In the genomic region with DNA sequence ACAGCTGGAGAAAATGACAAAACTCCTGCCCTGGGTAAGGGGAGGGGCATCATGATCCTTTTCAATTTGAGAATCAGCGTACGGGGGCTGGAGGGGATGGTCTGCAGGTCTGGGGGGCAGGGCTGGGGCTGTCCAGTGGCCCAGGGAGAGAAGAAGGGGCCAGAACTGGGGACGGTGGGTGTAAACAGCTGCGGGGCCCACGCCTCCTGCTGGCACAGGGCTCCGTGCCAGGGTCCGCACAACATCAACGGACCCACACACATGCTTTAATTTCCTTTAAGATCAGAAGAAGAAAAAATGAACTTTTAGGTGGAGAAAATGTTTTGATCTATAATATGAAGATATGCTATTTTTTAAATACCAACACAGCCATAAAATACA, we compare ENCODE assay signal across 17 cellular contexts. TPM values are rescaled to one million over a fixed set of nuclear protein-coding genes. Genes with fewer than 3 reads are reported as not detected.
"Had no signal": no experiment of that assay in that cellular context is flagged by ENCODE, and none has a peak within 500 bp of the region (broad histone marks: within the 10 kb centered on the region; RNA-seq: fewer than 3 reads in every experiment).

No MANE protein-coding gene starts in this region.

- H3K9me3 ChIP-seq: adrenal gland, lower lobe of right lung, psoas muscle, right lobe of liver, SJSA1 had no signal

- H3K4me3 ChIP-seq: adrenal gland, lower lobe of right lung, psoas muscle, right lobe of liver, SJSA1 had no signal

- DNase-seq: activated naive CD4-positive, alpha-beta T cell treated with anti-CD3 and anti-CD28 coated beads for 36 hours; activated T-cell treated with anti-CD3 and anti-CD28 coated beads for 4 hours; effector memory CD8-positive, alpha-beta T cell; immature natural killer cell; lower lobe of right lung; naive B cell; nucleus accumbens; psoas muscle; trophoblast cell had no signal

- H3K27ac ChIP-seq: adrenal gland, lower lobe of right lung, psoas muscle, right lobe of liver, SJSA1 had no signal

- H3K4me1 ChIP-seq: adrenal gland, lower lobe of right lung, psoas muscle, right lobe of liver, SJSA1 had no signal

- H3K27me3 ChIP-seq: adrenal gland, right lobe of liver, SJSA1 had no signal

- H3K36me3 ChIP-seq: adrenal gland, lower lobe of right lung, right lobe of liver, SJSA1 had no signal

- FAIRE-seq: frontal cortex had no signal

RNA-seq across cellular contexts. Expression of a gene that starts 52.1 kb away (rescaled TPM):
- total RNA-seq: activated CD8-positive, alpha-beta memory T cell treated with anti-CD3 and anti-CD28 coated beads for 36 hours; activated naive CD4-positive, alpha-beta T cell treated with anti-CD3 and anti-CD28 coated beads for 36 hours; adrenal gland; epithelial cell of proximal tubule; frontal cortex; left colon; lower lobe of right lung; mesothelial cell of epicardium; psoas muscle; right lobe of liver; SJSA1 had no signal
- polyA plus RNA-seq: immature natural killer cell, psoas muscle had no signal
